15 cellular contexts compared by ENCODE assay signal in the genomic region with DNA sequence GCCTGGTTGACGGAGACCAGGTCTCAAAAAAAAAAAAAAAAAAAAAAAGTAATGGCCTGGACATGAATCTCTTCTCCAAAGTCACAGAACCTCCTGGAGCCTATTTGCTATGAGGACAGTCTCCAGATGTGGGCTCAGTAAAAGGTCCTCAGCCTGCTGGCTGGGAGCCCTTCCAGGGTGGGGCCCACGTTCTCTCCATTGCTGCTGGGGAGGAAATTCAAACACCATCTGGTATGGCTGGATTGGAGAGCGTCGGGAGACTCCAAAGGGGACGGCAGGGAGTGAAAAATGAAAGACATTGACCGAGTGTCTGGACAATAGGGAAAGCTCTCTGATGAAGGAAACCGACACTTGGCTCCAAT. TPM values are rescaled to one million over a fixed set of nuclear protein-coding genes. Genes with fewer than 3 reads are reported as not detected.
"Had no signal": no experiment of that assay in that cellular context is flagged by ENCODE, and none has a peak within 500 bp of the region (broad histone marks: within the 10 kb centered on the region; RNA-seq: fewer than 3 reads in every experiment).

No MANE protein-coding gene starts in this region.

- H3K27me3 ChIP-seq: thyroid gland had no signal

- H3K4me3 ChIP-seq: left ventricle myocardium inferior, thyroid gland had no signal

- H3K79me2 ChIP-seq: parathyroid adenoma had no signal

- H3K9ac ChIP-seq: parathyroid adenoma had no signal

- ATAC-seq: activated CD4-positive, alpha-beta T cell treated with anti-CD3 and anti-CD28 coated beads for 36 hours; activated CD8-positive, alpha-beta T cell treated with anti-CD3 and anti-CD28 coated beads, Interleukin-2, amount 10 ng/mL, durations not matched to agents 7 days and 5 days; activated T-cell treated with anti-CD3 and anti-CD28 coated beads, Interleukin-2, amount 50 U/mL, for 72 hours; stimulated activated effector memory CD8-positive, alpha-beta T cell treated with anti-CD3 and anti-CD28 coated beads, Interleukin-12 subunit alpha, Interleukin-12 subunit beta, amount 100 ng/mL, for 72 hours had no signal

- H3K9me3 ChIP-seq: left ventricle myocardium inferior, thyroid gland had no signal

- H3K27ac ChIP-seq: left ventricle myocardium inferior, parathyroid adenoma had no signal

- H3K36me3 ChIP-seq: left ventricle myocardium inferior had no signal

- H3K27me3 Mint-ChIP-seq: activated CD4-positive, alpha-beta T cell treated with anti-CD3 and anti-CD28 coated beads for 36 hours; activated naive CD8-positive, alpha-beta T cell treated with anti-CD3 and anti-CD28 coated beads for 36 hours had no signal

- H3K27ac Mint-ChIP-seq: activated T-cell treated with anti-CD3 and anti-CD28 coated beads, Interleukin-2, amount 50 U/mL, for 72 hours had no signal

- H3K9me3 Mint-ChIP-seq: activated naive CD8-positive, alpha-beta T cell treated with anti-CD3 and anti-CD28 coated beads for 36 hours; activated T-cell treated with anti-CD3 and anti-CD28 coated beads, Interleukin-2, amount 50 U/mL, for 72 hours; stimulated activated effector memory CD8-positive, alpha-beta T cell treated with anti-CD3 and anti-CD28 coated beads, Interleukin-12 subunit alpha, Interleukin-12 subunit beta, amount 100 ng/mL, for 72 hours had no signal

- DNase-seq: activated CD4-positive, alpha-beta T cell treated with anti-CD3 and anti-CD28 coated beads for 36 hours; activated CD8-positive, alpha-beta memory T cell treated with anti-CD3 and anti-CD28 coated beads, Interleukin-2, amount 50 U/mL, for 4 hours; activated CD8-positive, alpha-beta T cell treated with anti-CD3 and anti-CD28 coated beads, Interleukin-2, amount 10 ng/mL, durations not matched to agents 7 days and 5 days; activated naive CD8-positive, alpha-beta T cell treated with anti-CD3 and anti-CD28 coated beads for 36 hours; activated T-cell treated with anti-CD3 and anti-CD28 coated beads, Interleukin-2, amount 50 U/mL, for 72 hours; cerebellar nuclear complex; dermis blood vessel endothelial cell; erythroblast; hippocampal formation; kidney; left ventricle myocardium inferior; T-helper 2 cell; thyroid gland had no signal

RNA-seq across cellular contexts. Expression of gene PBX4, which starts 1.3 kb away (rescaled TPM):
- total RNA-seq: dermis blood vessel endothelial cell, left ventricle myocardium inferior had no signal
